21 cellular contexts compared by ENCODE assay signal in genomic region chr20:36015806-36016401, GRCh38.
"Had no signal": no experiment of that assay in that cellular context is flagged by ENCODE, and none has a peak within 500 bp of the region (broad histone marks: within the 10 kb centered on the region; RNA-seq: fewer than 3 reads in every experiment).

No MANE protein-coding gene starts in this region.

- H3K27ac ChIP-seq: SJSA1, SK-N-MC had no signal

- H3K27me3 ChIP-seq: SJSA1 had no signal

- DNase-seq: KBM-7, MV-4-11, NCI-H1048, NCI-H1105, NCI-H1417 treated with DMSO at 0.1 percent for 48 hours, NCI-H146, NCI-H1694 treated with DMSO at 0.1 percent for 48 hours, NCI-H1930, NCI-H2081, NCI-H2107, NCI-H2227 treated with DMSO at 0.1 percent for 48 hours, NCI-H524, NCI-H69, NCI-H774, Right ventricle myocardium superior, RPMI8226, SIG-M5 had no signal

- H3K27ac Mint-ChIP-seq: IgD-negative memory B cell had no signal

- H3K4me3 ChIP-seq: SJSA1, SK-N-MC had no signal

- H3K9me3 ChIP-seq: SJSA1 had no signal

- H3K27me3 Mint-ChIP-seq: IgD-negative memory B cell had no signal

- H3K36me3 Mint-ChIP-seq: IgD-negative memory B cell had no signal

- H3K9me3 Mint-ChIP-seq: IgD-negative memory B cell had no signal

- H3K4me1 Mint-ChIP-seq: IgD-negative memory B cell had no signal

- H3K36me3 ChIP-seq: SJSA1 had no signal

- FAIRE-seq: RCC 7860 had no signal

- H3K4me3 Mint-ChIP-seq: IgD-negative memory B cell had no signal
